In the genomic region with DNA sequence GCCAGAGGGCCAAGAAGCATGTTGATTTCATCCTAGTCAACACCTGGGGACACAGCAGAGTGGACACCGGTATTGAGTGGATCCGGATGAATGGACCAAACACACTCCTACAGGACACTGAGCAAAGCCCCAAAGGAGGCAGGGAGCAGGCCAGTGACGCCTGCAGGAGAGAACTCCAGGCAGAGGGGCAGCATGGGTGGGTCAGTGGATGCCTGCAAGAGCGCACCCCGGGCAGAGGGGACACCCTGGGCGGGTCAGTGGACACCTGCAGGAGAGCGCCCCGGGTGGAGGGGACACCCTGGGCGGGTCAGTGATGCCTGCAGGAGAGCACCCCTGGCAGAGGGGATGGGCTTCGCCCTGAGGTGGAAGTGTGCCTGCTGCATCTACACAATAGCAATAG, we compare ENCODE assay signal across 19 cellular contexts. TPM values are rescaled to one million over a fixed set of nuclear protein-coding genes. Genes with fewer than 3 reads are reported as not detected.
"Had no signal": no experiment of that assay in that cellular context is flagged by ENCODE, and none has a peak within 500 bp of the region (broad histone marks: within the 10 kb centered on the region; RNA-seq: fewer than 3 reads in every experiment).

No MANE protein-coding gene starts in this region.

- H3K36me3 ChIP-seq: SJSA1 had no signal

- H3K9me3 ChIP-seq: SJSA1 had no signal

- ATAC-seq: HepG2 had no signal

- H3K27ac ChIP-seq: KMS-11, SJSA1, SK-N-MC had no signal

- H3K4me3 ChIP-seq: SJSA1, SK-N-MC had no signal

- H3K4me2 ChIP-seq: KMS-11 had no signal

- H3K27me3 ChIP-seq: SJSA1 had no signal

- H3K4me1 ChIP-seq: SJSA1 had no signal

- H3K9ac ChIP-seq: KMS-11 had no signal

- DNase-seq: IMR-90, Kasumi-1, MM.1S, NCI-H1092 treated with DMSO at 0.1 percent for 48 hours, NCI-H2081 treated with DMSO at 0.1 percent for 48 hours, NCI-H2171, NCI-H226, NCI-H446, NCI-H510A, NCI-H524 treated with DMSO at 0.1 percent for 48 hours, NCI-H69, NCI-H774, Right ventricle myocardium superior, RPMI8226, SIG-M5 had no signal

RNA-seq across cellular contexts. Expression of a gene that starts 27.6 kb away (rescaled TPM):
- total RNA-seq: HepG2 had no signal
